21 cellular contexts compared by ENCODE assay signal in the genomic region with DNA sequence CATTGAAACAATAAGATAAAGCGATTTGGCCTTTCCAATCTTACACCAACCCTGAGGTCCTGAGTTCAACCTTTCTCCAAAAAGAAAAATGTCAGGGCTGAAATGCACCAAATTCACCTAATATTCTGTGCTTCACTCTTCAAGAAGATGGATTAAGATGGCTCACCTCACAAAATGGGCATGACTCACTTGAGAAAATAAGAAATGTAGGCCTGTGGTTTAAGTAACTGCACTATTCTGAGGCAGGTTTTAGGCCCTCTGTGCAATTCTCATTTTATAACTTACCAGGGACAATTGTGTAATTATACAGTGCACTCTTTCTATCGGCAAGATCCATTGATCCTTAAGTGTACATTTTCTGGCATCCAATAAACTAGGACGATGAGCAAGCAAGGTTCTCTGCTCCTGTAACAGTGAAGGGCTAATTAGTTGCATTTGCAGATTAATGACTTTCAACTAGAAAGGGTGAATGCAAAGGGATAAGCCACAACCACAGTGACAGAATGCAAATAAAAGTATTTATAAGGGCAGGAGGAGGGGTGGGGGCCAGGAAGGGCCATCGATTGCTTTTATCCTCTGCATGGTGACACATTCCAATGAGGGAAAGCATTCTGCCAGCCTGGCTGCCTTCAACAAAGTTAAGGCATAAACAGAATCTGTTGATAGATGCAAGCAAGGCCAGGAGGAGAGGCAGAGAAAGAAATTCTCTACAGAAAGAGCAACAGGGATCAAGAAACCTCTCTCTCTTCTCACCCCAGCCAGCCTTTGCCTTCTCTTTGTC.
DNase-seq lines count a peak whose midpoint lies in the region; ATAC-seq, FAIRE-seq and TF ChIP-seq lines count a peak whose summit lies in the region.
"Had no signal": no experiment of that assay in that cellular context is flagged by ENCODE, and none has a peak within 500 bp of the region (broad histone marks: within the 10 kb centered on the region; RNA-seq: fewer than 3 reads in every experiment).

No MANE protein-coding gene starts in this region.

- TF ChIP-seq CTCF in HEK293 (tag by site-specific recombination; IDR thresholded peaks at IDR 0.05), result no peak
- TF ChIP-seq CTCF in kidney epithelial cell (IDR thresholded peaks at IDR 0.05; ENCODE audit: insufficient read depth, low read length, poor library complexity, severe bottlenecking), result no peak

- ATAC-seq in HG03175 (IDR thresholded peaks at IDR 0.05; ENCODE audit: unreplicated experiment) (no peak), GM21360 (IDR thresholded peaks at IDR 0.05; ENCODE audit: unreplicated experiment) (no peak)
- ATAC-seq: GM12878, Panc1, Right ventricle myocardium inferior had no signal

- no peaks in the 10 kb centered on the region for H3K27me3 ChIP-seq in kidney epithelial cell (ENCODE audit: control insufficient read depth, insufficient read depth, low read length)

- FAIRE-seq in RCC 7860 (lab: Jason Lieb, UNC) (peak; percentile 87), urothelium cell line (lab: Jason Lieb, UNC) (peak; percentile 5)
- FAIRE-seq: GM12878, GM18507, H1 had no signal

- CTCF ChIA-PET in HEK293 (lab: Yijun Ruan, JAX), result no interaction called here

- H3K4me1 ChIP-seq in HEK293 (ENCODE audit: control insufficient read depth, insufficient read depth, low read length), result peaks cover 3% of the 10 kb centered on the region; the same call in 1 of the 2 replicates

- H3K4me3 ChIP-seq in HEK293 (ENCODE audit: low read depth, low read length) (no peak overlapping the region), kidney epithelial cell (ENCODE audit: low read depth, low read length) (no peak overlapping the region)
- H3K4me3 ChIP-seq: GM12878 had no signal

- H3K36me3 ChIP-seq in HEK293 (ENCODE audit: control insufficient read depth in 2 of 2, insufficient read depth in 1 of 2, low read length in 2 of 2) (no peaks in the 10 kb centered on the region), kidney epithelial cell (ENCODE audit: control insufficient read depth, insufficient read depth, low read length) (no peaks in the 10 kb centered on the region)

- no peak overlapping the region for H3K27ac ChIP-seq in HEK293 (ENCODE audit: extremely low read depth, low read depth, low read length)
- H3K27ac ChIP-seq: HL-60 had no signal

- DNase-seq in RCC 7860 (ENCODE audit: low spot score) (peak; percentile 24), kidney epithelial cell (ENCODE audit: low read depth) (peak; percentile 28), urothelium cell line (ENCODE audit: low spot score) (no peak)
- DNase-seq in stimulated activated CD4-positive, alpha-beta T cell treated with anti-CD3 and anti-CD28 coated beads, Interleukin-15, amount 100 ng/mL, for 24 hours, result no peak
- DNase-seq: Calu3; CD4-positive, CD25-positive, alpha-beta regulatory T cell; DMS79; GDM1; MV-4-11; NCI-H1436; NCI-H2029; NCI-H774 had no signal

- no peaks in the 10 kb centered on the region for H3K9me3 ChIP-seq in HEK293 (ENCODE audit: control insufficient read depth, insufficient read depth, low read depth, low read length)

- POLR2A ChIA-PET in HEK293 (lab: Yijun Ruan, JAX), result no interaction called here

TF ChIP-seq in HEK293, 187 proteins besides CTCF, POLR2A, EP300 and RAD21:
- TF ChIP-seq, protein P1, sequence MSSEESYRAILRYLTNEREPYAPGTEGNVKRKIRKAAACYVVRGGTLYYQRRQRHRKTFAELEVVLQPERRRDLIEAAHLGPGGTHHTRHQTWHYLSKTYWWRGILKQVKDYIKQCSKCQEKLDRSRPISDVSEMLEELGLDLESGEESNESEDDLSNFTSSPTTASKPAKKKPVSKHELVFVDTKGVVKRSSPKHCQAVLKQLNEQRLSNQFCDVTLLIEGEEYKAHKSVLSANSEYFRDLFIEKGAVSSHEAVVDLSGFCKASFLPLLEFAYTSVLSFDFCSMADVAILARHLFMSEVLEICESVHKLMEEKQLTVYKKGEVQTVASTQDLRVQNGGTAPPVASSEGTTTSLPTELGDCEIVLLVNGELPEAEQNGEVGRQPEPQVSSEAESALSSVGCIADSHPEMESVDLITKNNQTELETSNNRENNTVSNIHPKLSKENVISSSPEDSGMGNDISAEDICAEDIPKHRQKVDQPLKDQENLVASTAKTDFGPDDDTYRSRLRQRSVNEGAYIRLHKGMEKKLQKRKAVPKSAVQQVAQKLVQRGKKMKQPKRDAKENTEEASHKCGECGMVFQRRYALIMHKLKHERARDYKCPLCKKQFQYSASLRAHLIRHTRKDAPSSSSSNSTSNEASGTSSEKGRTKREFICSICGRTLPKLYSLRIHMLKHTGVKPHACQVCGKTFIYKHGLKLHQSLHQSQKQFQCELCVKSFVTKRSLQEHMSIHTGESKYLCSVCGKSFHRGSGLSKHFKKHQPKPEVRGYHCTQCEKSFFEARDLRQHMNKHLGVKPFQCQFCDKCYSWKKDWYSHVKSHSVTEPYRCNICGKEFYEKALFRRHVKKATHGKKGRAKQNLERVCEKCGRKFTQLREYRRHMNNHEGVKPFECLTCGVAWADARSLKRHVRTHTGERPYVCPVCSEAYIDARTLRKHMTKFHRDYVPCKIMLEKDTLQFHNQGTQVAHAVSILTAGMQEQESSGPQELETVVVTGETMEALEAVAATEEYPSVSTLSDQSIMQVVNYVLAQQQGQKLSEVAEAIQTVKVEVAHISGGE (tag by site-specific recombination; conservative IDR thresholded peaks at IDR 0.05; ENCODE audit: low read depth), result no peak
- no peak for TF ChIP-seq ZBTB7A (tag by site-specific recombination; IDR thresholded peaks at IDR 0.05; ENCODE audit: low read depth)
- TF ChIP-seq, protein P2, sequence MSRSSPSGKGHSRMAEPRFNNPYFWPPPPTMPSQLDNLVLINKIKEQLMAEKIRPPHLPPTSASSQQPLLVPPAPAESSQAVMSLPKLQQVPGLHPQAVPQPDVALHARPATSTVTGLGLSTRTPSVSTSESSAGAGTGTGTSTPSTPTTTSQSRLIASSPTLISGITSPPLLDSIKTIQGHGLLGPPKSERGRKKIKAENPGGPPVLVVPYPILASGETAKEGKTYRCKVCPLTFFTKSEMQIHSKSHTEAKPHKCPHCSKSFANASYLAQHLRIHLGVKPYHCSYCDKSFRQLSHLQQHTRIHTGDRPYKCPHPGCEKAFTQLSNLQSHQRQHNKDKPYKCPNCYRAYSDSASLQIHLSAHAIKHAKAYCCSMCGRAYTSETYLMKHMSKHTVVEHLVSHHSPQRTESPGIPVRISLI (tag by site-specific recombination; IDR thresholded peaks at IDR 0.05), result no peak
- TF ChIP-seq ZNF558 (tag by site-specific recombination; IDR thresholded peaks at IDR 0.05), result peak; percentile 73; the same call in 1 of the 2 replicates
- TF ChIP-seq ZNF626 (tag by site-specific recombination; IDR thresholded peaks at IDR 0.05), result no peak
- TF ChIP-seq, protein P3, sequence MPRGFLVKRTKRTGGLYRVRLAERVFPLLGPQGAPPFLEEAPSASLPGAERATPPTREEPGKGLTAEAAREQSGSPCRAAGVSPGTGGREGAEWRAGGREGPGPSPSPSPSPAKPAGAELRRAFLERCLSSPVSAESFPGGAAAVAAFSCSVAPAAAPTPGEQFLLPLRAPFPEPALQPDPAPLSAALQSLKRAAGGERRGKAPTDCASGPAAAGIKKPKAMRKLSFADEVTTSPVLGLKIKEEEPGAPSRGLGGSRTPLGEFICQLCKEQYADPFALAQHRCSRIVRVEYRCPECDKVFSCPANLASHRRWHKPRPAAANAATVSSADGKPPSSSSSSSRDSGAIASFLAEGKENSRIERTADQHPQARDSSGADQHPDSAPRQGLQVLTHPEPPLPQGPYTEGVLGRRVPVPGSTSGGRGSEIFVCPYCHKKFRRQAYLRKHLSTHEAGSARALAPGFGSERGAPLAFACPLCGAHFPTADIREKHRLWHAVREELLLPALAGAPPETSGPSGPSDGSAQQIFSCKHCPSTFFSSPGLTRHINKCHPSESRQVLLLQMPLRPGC (tag by site-specific recombination; IDR thresholded peaks at IDR 0.05), result no peak

Comparison
In these comparisons a context has a peak if more than half of its experiments do, and no peak if none do; other contexts are left out.
1. DNase-seq: peak in RCC 7860 (single experiment) and kidney epithelial cell (single experiment); none in urothelium cell line (single experiment) and stimulated activated CD4-positive, alpha-beta T cell treated with anti-CD3 and anti-CD28 coated beads, Interleukin-15, amount 100 ng/mL, for 24 hours (single experiment).